ENCODE assay signal across 1 cellular context in genomic region chr7:140176811-140177702, GRCh38.
TF ChIP-seq lines count a peak whose summit lies in the region.

A gene with protein sequence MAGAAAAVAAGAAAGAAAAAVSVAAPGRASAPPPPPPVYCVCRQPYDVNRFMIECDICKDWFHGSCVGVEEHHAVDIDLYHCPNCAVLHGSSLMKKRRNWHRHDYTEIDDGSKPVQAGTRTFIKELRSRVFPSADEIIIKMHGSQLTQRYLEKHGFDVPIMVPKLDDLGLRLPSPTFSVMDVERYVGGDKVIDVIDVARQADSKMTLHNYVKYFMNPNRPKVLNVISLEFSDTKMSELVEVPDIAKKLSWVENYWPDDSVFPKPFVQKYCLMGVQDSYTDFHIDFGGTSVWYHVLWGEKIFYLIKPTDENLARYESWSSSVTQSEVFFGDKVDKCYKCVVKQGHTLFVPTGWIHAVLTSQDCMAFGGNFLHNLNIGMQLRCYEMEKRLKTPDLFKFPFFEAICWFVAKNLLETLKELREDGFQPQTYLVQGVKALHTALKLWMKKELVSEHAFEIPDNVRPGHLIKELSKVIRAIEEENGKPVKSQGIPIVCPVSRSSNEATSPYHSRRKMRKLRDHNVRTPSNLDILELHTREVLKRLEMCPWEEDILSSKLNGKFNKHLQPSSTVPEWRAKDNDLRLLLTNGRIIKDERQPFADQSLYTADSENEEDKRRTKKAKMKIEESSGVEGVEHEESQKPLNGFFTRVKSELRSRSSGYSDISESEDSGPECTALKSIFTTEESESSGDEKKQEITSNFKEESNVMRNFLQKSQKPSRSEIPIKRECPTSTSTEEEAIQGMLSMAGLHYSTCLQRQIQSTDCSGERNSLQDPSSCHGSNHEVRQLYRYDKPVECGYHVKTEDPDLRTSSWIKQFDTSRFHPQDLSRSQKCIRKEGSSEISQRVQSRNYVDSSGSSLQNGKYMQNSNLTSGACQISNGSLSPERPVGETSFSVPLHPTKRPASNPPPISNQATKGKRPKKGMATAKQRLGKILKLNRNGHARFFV (minus strand): TSS chr7:140176983. CDS start chr7:140176937, 46 bp downstream.

TF ChIP-seq in K562, 482 proteins besides CTCF, POLR2A, EP300 and RAD21 (continued from another document and continues in another):
- TF ChIP-seq CHD7 (IDR thresholded peaks at IDR 0.05; ENCODE audit: low read depth, low read length) (peak; percentile 40), KLF10 (CRISPR knock-in tag; IDR thresholded peaks at IDR 0.05) (no peak), ZNF280A (IDR thresholded peaks at IDR 0.05; ENCODE audit: low read depth, partially characterized antibody) (no peak), REST (CRISPR knock-in tag; IDR thresholded peaks at IDR 0.05; ENCODE audit: low read depth) (peak; percentile 86), ZC3H11A (IDR thresholded peaks at IDR 0.05; ENCODE audit: low read depth, low read length) (0 out of 2 replicates have a peak, but pooled peaks have one; percentile 26), MITF (IDR thresholded peaks at IDR 0.05) (no peak; the same call in 1 of the 2 replicates), ZBTB26 (CRISPR knock-in tag; IDR thresholded peaks at IDR 0.05) (0 out of 2 replicates have a peak, but pooled peaks have one; percentile 73), ZNF274 (IDR thresholded peaks at IDR 0.05; ENCODE audit: borderline replicate concordance, low read depth, low read length) (no peak), ELF2 (CRISPR knock-in tag; IDR thresholded peaks at IDR 0.05) (peak; percentile 63; the same call in 1 of the 2 replicates), TARDBP (IDR thresholded peaks at IDR 0.05) (peak; percentile 93), TAF1 (IDR thresholded peaks at IDR 0.05; ENCODE audit: control insufficient read depth, extremely low read depth, insufficient read depth, low read length, severe bottlenecking) (peak; percentile 86), ZNF175 (CRISPR knock-in tag; IDR thresholded peaks at IDR 0.05; ENCODE audit: low read depth) (peak; percentile 97), SMAD4 (CRISPR knock-in tag; conservative IDR thresholded peaks at IDR 0.05) (peak; percentile 99), ZNF146 (CRISPR knock-in tag; IDR thresholded peaks at IDR 0.05; ENCODE audit: unreplicated experiment) (no peak), CCAR2 (IDR thresholded peaks at IDR 0.05; ENCODE audit: low read depth, low read length) (no peak), TAF7 (tag; IDR thresholded peaks at IDR 0.05) (peak; percentile 72)
- TF ChIP-seq, protein P1, sequence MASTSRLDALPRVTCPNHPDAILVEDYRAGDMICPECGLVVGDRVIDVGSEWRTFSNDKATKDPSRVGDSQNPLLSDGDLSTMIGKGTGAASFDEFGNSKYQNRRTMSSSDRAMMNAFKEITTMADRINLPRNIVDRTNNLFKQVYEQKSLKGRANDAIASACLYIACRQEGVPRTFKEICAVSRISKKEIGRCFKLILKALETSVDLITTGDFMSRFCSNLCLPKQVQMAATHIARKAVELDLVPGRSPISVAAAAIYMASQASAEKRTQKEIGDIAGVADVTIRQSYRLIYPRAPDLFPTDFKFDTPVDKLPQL (IDR thresholded peaks at IDR 0.05; ENCODE audit: extremely low read depth, insufficient read length), result no peak
- TF ChIP-seq, protein P2, sequence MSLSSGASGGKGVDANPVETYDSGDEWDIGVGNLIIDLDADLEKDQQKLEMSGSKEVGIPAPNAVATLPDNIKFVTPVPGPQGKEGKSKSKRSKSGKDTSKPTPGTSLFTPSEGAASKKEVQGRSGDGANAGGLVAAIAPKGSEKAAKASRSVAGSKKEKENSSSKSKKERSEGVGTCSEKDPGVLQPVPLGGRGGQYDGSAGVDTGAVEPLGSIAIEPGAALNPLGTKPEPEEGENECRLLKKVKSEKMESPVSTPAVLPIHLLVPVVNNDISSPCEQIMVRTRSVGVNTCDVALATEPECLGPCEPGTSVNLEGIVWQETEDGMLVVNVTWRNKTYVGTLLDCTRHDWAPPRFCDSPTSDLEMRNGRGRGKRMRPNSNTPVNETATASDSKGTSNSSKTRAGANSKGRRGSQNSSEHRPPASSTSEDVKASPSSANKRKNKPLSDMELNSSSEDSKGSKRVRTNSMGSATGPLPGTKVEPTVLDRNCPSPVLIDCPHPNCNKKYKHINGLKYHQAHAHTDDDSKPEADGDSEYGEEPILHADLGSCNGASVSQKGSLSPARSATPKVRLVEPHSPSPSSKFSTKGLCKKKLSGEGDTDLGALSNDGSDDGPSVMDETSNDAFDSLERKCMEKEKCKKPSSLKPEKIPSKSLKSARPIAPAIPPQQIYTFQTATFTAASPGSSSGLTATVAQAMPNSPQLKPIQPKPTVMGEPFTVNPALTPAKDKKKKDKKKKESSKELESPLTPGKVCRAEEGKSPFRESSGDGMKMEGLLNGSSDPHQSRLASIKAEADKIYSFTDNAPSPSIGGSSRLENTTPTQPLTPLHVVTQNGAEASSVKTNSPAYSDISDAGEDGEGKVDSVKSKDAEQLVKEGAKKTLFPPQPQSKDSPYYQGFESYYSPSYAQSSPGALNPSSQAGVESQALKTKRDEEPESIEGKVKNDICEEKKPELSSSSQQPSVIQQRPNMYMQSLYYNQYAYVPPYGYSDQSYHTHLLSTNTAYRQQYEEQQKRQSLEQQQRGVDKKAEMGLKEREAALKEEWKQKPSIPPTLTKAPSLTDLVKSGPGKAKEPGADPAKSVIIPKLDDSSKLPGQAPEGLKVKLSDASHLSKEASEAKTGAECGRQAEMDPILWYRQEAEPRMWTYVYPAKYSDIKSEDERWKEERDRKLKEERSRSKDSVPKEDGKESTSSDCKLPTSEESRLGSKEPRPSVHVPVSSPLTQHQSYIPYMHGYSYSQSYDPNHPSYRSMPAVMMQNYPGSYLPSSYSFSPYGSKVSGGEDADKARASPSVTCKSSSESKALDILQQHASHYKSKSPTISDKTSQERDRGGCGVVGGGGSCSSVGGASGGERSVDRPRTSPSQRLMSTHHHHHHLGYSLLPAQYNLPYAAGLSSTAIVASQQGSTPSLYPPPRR (CRISPR knock-in tag; IDR thresholded peaks at IDR 0.05; ENCODE audit: borderline replicate concordance), result peak; percentile 54; the same call in 1 of the 2 replicates
